In genomic region chr2:104825124-104825865, GRCh38 we compare ENCODE assay signal across 31 cellular contexts. TPM values are rescaled to one million over a fixed set of nuclear protein-coding genes. Genes with fewer than 3 reads are reported as not detected.
"Had no signal": no experiment of that assay in that cellular context is flagged by ENCODE, and none has a peak within 500 bp of the region (broad histone marks: within the 10 kb centered on the region; RNA-seq: fewer than 3 reads in every experiment).

No MANE protein-coding gene starts in this region.

- H3K9me3 ChIP-seq: heart right ventricle, lower lobe of right lung, pancreas, psoas muscle, stomach, suprapubic skin, tibial nerve had no signal

- FAIRE-seq: bronchial epithelial cell, endometrium, keratinocyte, pancreas, TTC549 had no signal

- H3K36me3 ChIP-seq: heart right ventricle, lower lobe of right lung, pancreas, stomach, suprapubic skin, tibial nerve, WERI-Rb-1 had no signal

- DNase-seq: activated CD4-positive, alpha-beta T cell treated with anti-CD3 and anti-CD28 coated beads for 1 hour; activated CD4-positive, alpha-beta T cell treated with anti-CD3 and anti-CD28 coated beads, Interleukin-2, amount 50 U/mL, for 1 hour; activated CD8-positive, alpha-beta T cell treated with anti-CD3 and anti-CD28 coated beads, Interleukin-2, amount 10 ng/mL, durations not matched to agents 7 days and 5 days; activated gamma-delta T cell; activated naive CD4-positive, alpha-beta T cell treated with anti-CD3 and anti-CD28 coated beads, Interleukin-2, amount 50 U/mL, for 16 hours; activated naive CD8-positive, alpha-beta T cell treated with anti-CD3 and anti-CD28 coated beads, Interleukin-2, amount 50 U/mL, for 24 hours; anterior cingulate cortex; cerebellar nuclear complex; cortex of kidney; foreskin fibroblast; heart right ventricle; lower lobe of right lung; naive thymus-derived CD8-positive, alpha-beta T cell; pancreas; psoas muscle; right cardiac atrium; stimulated activated CD4-positive, alpha-beta T cell treated with anti-CD3 and anti-CD28 coated beads, Interleukin-12 subunit alpha, Interleukin-12 subunit beta, amount 100 ng/mL, for 4 hours; stomach; WERI-Rb-1 had no signal

- ATAC-seq: activated CD8-positive, alpha-beta T cell treated with anti-CD3 and anti-CD28 coated beads, Interleukin-2, amount 10 ng/mL, durations not matched to agents 7 days and 5 days; activated naive CD8-positive, alpha-beta T cell treated with anti-CD3 and anti-CD28 coated beads, Interleukin-2, amount 50 U/mL, for 24 hours; heart right ventricle; left lobe of liver; lower lobe of right lung; naive thymus-derived CD8-positive, alpha-beta T cell; pancreas; psoas muscle had no signal

- H3K27ac ChIP-seq: heart right ventricle, lower lobe of right lung, pancreas, psoas muscle, stomach, suprapubic skin, tibial nerve, WERI-Rb-1 had no signal

- H3K27me3 ChIP-seq: pancreas, stomach, tibial nerve had no signal

- H3K4me1 ChIP-seq: heart right ventricle, lower lobe of right lung, pancreas, psoas muscle, stomach, suprapubic skin, tibial nerve had no signal

- H3K4me3 ChIP-seq: heart right ventricle, lower lobe of right lung, pancreas, psoas muscle, stomach, suprapubic skin, tibial nerve had no signal

RNA-seq across cellular contexts. Expression of gene POU3F3, which starts 28.6 kb away (rescaled TPM):
- total RNA-seq: activated CD8-positive, alpha-beta T cell treated with anti-CD3 and anti-CD28 coated beads, Interleukin-2, amount 10 ng/mL, durations not matched to agents 7 days and 5 days; activated T-helper 1 cell treated with anti-CD3 and anti-CD28 coated beads, Interleukin-12 subunit alpha, Interleukin-12 subunit beta, Interleukin-2, Interleukin-4 antibody, amounts not matched to agents 30 ng/mL and 10 ng/mL and 1 ng/mL, durations not matched to agents 14 hours and 24 hours and 36 hours; bronchial epithelial cell; fibroblast of lung; left lobe of liver; lower lobe of right lung; mesenteric fat pad; naive thymus-derived CD8-positive, alpha-beta T cell; pancreas; psoas muscle; T-helper 2 cell treated with Interferon-gamma antibody and Interleukin-4, amounts not matched to agents 100 ng/mL and 5 ng/mL, for 36 hours; tibial nerve had no signal
- polyA plus RNA-seq: keratinocyte; naive thymus-derived CD8-positive, alpha-beta T cell; pancreas; urinary bladder had no signal
